ENCODE assay signal across 17 cellular contexts in the genomic region with DNA sequence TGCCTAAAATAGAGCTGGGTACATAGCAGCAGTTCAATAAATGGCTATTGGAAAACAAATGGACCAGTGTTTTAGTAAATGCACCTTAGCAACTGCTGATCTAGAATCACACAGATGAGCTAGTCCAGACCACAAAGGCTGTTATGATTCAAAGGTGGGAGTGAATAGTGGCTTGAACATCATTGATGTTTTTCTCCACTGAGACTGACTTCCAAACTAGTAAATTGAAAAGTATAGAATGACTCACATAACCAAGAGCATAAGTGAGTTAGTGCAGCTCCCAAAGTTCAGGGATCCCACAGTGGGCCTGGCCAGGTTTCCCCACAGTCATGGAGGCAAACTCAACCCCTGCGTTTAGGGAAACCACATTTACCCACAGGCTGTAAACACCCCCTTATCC.
"Had no signal": no experiment of that assay in that cellular context is flagged by ENCODE, and none has a peak within 500 bp of the region (broad histone marks: within the 10 kb centered on the region; RNA-seq: fewer than 3 reads in every experiment).

No MANE protein-coding gene starts in this region.

- H3K4me1 ChIP-seq: ascending aorta, prostate gland, right atrium auricular region had no signal

- H3K4me1 Mint-ChIP-seq: activated B cell treated with CpG ODN at 0.5 μM for 24 hours, naive B cell had no signal

- H3K4me3 ChIP-seq: ascending aorta, mucosa of descending colon, prostate gland, right atrium auricular region, SK-N-MC had no signal

- H3K27me3 ChIP-seq: ascending aorta, right atrium auricular region had no signal

- ATAC-seq: mucosa of descending colon had no signal

- DNase-seq: activated B cell treated with CpG ODN at 0.5 μM for 24 hours; activated naive CD4-positive, alpha-beta T cell treated with anti-CD3 and anti-CD28 coated beads for 36 hours; cerebellar nuclear complex; cortex of kidney; erythroblast; hypothalamus; mucosa of descending colon; naive B cell had no signal

- H3K27ac ChIP-seq: ascending aorta, prostate gland, right atrium auricular region had no signal

- H3K27me3 Mint-ChIP-seq: activated B cell treated with CpG ODN at 0.5 μM for 24 hours had no signal

- H3K36me3 ChIP-seq: ascending aorta, prostate gland, right atrium auricular region had no signal

- H3K4me3 Mint-ChIP-seq: activated B cell treated with CpG ODN at 0.5 μM for 24 hours; activated naive CD4-positive, alpha-beta T cell treated with anti-CD3 and anti-CD28 coated beads for 36 hours; naive B cell; neural crest cell had no signal

- H3K9me3 Mint-ChIP-seq: activated B cell treated with CpG ODN at 0.5 μM for 24 hours; activated naive CD4-positive, alpha-beta T cell treated with anti-CD3 and anti-CD28 coated beads for 36 hours; activated T-helper 2 cell treated with anti-CD3 and anti-CD28 coated beads, Interferon-gamma antibody, Interleukin-2, Interleukin-4, amounts not matched to agents 10 μg/mL and 5 μg/mL and 100 μg/mL, durations not matched to agents 14 hours and 24 hours and 36 hours; neural crest cell had no signal

- FAIRE-seq: endometrium, frontal cortex, keratinocyte had no signal

- H3K36me3 Mint-ChIP-seq: naive B cell had no signal

- H3K9me3 ChIP-seq: ascending aorta, mucosa of descending colon, prostate gland, right atrium auricular region had no signal
